In the genomic region with DNA sequence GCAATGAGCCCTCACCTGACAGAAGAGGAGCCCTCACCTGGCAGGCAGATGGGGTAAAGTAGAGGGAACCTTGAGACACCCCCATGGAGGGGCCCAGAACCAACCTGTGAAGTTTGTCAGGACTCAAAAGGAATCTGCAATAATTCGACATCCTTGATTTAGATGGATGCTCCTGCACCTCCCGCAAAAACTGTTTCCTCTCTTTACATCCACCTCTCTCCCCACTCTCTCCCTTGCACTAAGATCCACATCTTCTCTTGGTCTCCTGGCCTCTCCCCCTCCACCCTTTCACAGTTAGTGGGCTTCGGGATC, we compare ENCODE assay signal across 14 cellular contexts. TPM values are rescaled to one million over a fixed set of nuclear protein-coding genes. Genes with fewer than 3 reads are reported as not detected.
DNase-seq lines count a peak whose midpoint lies in the region; ATAC-seq and TF ChIP-seq lines count a peak whose summit lies in the region.
"Had no signal": no experiment of that assay in that cellular context is flagged by ENCODE, and none has a peak within 500 bp of the region (broad histone marks: within the 10 kb centered on the region; RNA-seq: fewer than 3 reads in every experiment).

No MANE protein-coding gene starts in this region.

- TF ChIP-seq CTCF in natural killer cell (IDR thresholded peaks at IDR 0.05) (no peak), type B pancreatic cell (conservative IDR thresholded peaks at IDR 0.05) (no peak)

- peak in 1 of 2 donors; percentile 40 for ATAC-seq in natural killer cell treated with Interleukin-12 subunit alpha and Interleukin-12 subunit beta and Interleukin-15 and Interleukin-18, amount 100 ng/mL, for 72 hours
- ATAC-seq in natural killer cell (no peak), left lobe of liver (no peak), GM18520 (IDR thresholded peaks at IDR 0.05; ENCODE audit: unreplicated experiment) (no peak), GM21717 (IDR thresholded peaks at IDR 0.05; ENCODE audit: unreplicated experiment) (no peak)
- ATAC-seq: GM23338 had no signal

- H3K4me3 Mint-ChIP-seq in natural killer cell treated with Interleukin-12 subunit alpha and Interleukin-12 subunit beta and Interleukin-15 and Interleukin-18, amount 100 ng/mL, for 72 hours = no peak overlapping the region
- H3K4me3 Mint-ChIP-seq in natural killer cell = no peak overlapping the region
- H3K4me3 Mint-ChIP-seq in type B pancreatic cell = no peak overlapping the region
- H3K4me3 Mint-ChIP-seq: CD4-positive, CD25-positive, alpha-beta regulatory T cell; GM23338; H9 had no signal

- no peaks in the 10 kb centered on the region for H3K36me3 Mint-ChIP-seq in natural killer cell treated with Interleukin-12 subunit alpha and Interleukin-12 subunit beta and Interleukin-15 and Interleukin-18, amount 100 ng/mL, for 72 hours
- H3K36me3 Mint-ChIP-seq in natural killer cell (peaks cover 4% of the 10 kb centered on the region), type B pancreatic cell (no peaks in the 10 kb centered on the region)
- H3K36me3 Mint-ChIP-seq: CD4-positive, CD25-positive, alpha-beta regulatory T cell had no signal

- no peaks in the 10 kb centered on the region for H3K4me1 Mint-ChIP-seq in natural killer cell treated with Interleukin-12 subunit alpha and Interleukin-12 subunit beta and Interleukin-15 and Interleukin-18, amount 100 ng/mL, for 72 hours (ENCODE audit: low read depth in 2 of 2)
- H3K4me1 Mint-ChIP-seq in natural killer cell (no peaks in the 10 kb centered on the region), type B pancreatic cell (ENCODE audit: unreplicated experiment) (peaks cover 8% of the 10 kb centered on the region)
- H3K4me1 Mint-ChIP-seq: CD4-positive, CD25-positive, alpha-beta regulatory T cell; GM23338; H9 had no signal

- intact Hi-C loops in natural killer cell (cut with micrococcal nuclease) = no loop called here

- DNase-seq in natural killer cell treated with Interleukin-12 subunit alpha and Interleukin-12 subunit beta and Interleukin-15 and Interleukin-18, amount 100 ng/mL, for 72 hours (ENCODE audit: low spot score) = peak; percentile 42
- no peak for DNase-seq in natural killer cell
- DNase-seq in left lobe of liver (ENCODE audit: low spot score) = peak; percentile 5
- no peak for DNase-seq in type B pancreatic cell (ENCODE audit: extremely low spot score, unreplicated experiment)
- no peak for DNase-seq in NCI-H2171 (lab: John Stamatoyannopoulos, UW)
- DNase-seq: ACHN; CD4-positive, CD25-positive, alpha-beta regulatory T cell; DMS 273 treated with DMSO at 0.1 percent for 48 hours had no signal

- H3K9me3 Mint-ChIP-seq in natural killer cell treated with Interleukin-12 subunit alpha and Interleukin-12 subunit beta and Interleukin-15 and Interleukin-18, amount 100 ng/mL, for 72 hours = no peaks in the 10 kb centered on the region
- H3K9me3 Mint-ChIP-seq in natural killer cell (peaks cover 0 to 2% of the 10 kb centered on the region in 2 donors), type B pancreatic cell (peaks cover 5% of the 10 kb centered on the region)

- H3K27me3 Mint-ChIP-seq in natural killer cell treated with Interleukin-12 subunit alpha and Interleukin-12 subunit beta and Interleukin-15 and Interleukin-18, amount 100 ng/mL, for 72 hours = peaks cover 21 to 29% of the 10 kb centered on the region in 2 donors
- peaks cover 22 to 23% of the 10 kb centered on the region in 2 donors for H3K27me3 Mint-ChIP-seq in natural killer cell (ENCODE audit: low read depth in 2 of 2)
- peaks cover 32% of the 10 kb centered on the region for H3K27me3 Mint-ChIP-seq in type B pancreatic cell

- H3K27ac Mint-ChIP-seq in natural killer cell treated with Interleukin-12 subunit alpha and Interleukin-12 subunit beta and Interleukin-15 and Interleukin-18, amount 100 ng/mL, for 72 hours = no peak overlapping the region
- H3K27ac Mint-ChIP-seq in natural killer cell (no peak overlapping the region), type B pancreatic cell (peak overlapping the region; percentile 35)
- H3K27ac Mint-ChIP-seq: CD4-positive, CD25-positive, alpha-beta regulatory T cell; GM23338 had no signal

RNA-seq across cellular contexts. Expression of gene RBFOX3, which starts 34.9 kb away (rescaled TPM):
- not detected for total RNA-seq in natural killer cell treated with Interleukin-12 subunit alpha and Interleukin-12 subunit beta and Interleukin-15 and Interleukin-18, amount 100 ng/mL, for 72 hours
- total RNA-seq in natural killer cell = 10 to 100 TPM in 1 of 3 donors, 1 to 10 TPM in 2; 3.0 to 17.2 (median 4.9) TPM
- total RNA-seq in left lobe of liver = not detected
- total RNA-seq in type B pancreatic cell (ENCODE audit: low replicate concordance) = 1.6 and 2.0 TPM in 2 replicates
- total RNA-seq: A172; CD4-positive, CD25-positive, alpha-beta regulatory T cell; Daoy had no signal

Comparison
In these comparisons a context has a peak if more than half of its experiments do, and no peak if none do; other contexts are left out.
1. DNase-seq: peak in natural killer cell treated with Interleukin-12 subunit alpha and Interleukin-12 subunit beta and Interleukin-15 and Interleukin-18, amount 100 ng/mL, for 72 hours (single experiment) and left lobe of liver (single experiment); none in natural killer cell (single experiment), type B pancreatic cell (single experiment) and NCI-H2171 (single experiment).